11 cellular contexts compared by ENCODE assay signal in genomic region chr4:190122747-190123146, GRCh38. TPM values are rescaled to one million over a fixed set of nuclear protein-coding genes. Genes with fewer than 3 reads are reported as not detected.
DNase-seq lines count a peak whose midpoint lies in the region; ATAC-seq, FAIRE-seq and TF ChIP-seq lines count a peak whose summit lies in the region.
"Not testable (repeated sequence)": the region's sequence is repeated elsewhere in the genome, so short reads cannot be mapped to it uniquely, and the experiment has no call there.
"Had no signal": no experiment of that assay in that cellular context is flagged by ENCODE, and none has a peak within 500 bp of the region (broad histone marks: within the 10 kb centered on the region; RNA-seq: fewer than 3 reads in every experiment).

No MANE protein-coding gene starts in this region.

- 85% methylated on average over 7 of the region's 8 CpGs for WGBS in K562 (ENCODE audit: insufficient coverage, low coverage, missing lambda C conversion rate)
- 85 to 95% methylated on average over 8 of the region's 8 CpGs for WGBS in sigmoid colon, 2 donors

- not testable (repeated sequence) for H2AFZ ChIP-seq in MM.1S (ENCODE audit: low read length); K562 (ENCODE audit: low read depth, low read length)

- H3K4me3 ChIP-seq in MM.1S (ENCODE audit: low read length); K562; left lung; sigmoid colon: not testable (repeated sequence)

- H3K27me3 ChIP-seq in MM.1S (replicated peaks; ENCODE audit: insufficient read depth, low read length); K562 (ENCODE audit: control insufficient read depth in 2 of 2, insufficient read depth in 2 of 2, low read length in 2 of 2); left lung; sigmoid colon: not testable (repeated sequence)

- ATAC-seq in GM19395 (IDR thresholded peaks at IDR 0.05; ENCODE audit: unreplicated experiment) (peak; percentile 56), esophagus mucosa (peak; percentile 11), left lung (peak; percentile 25)
- ATAC-seq in K562, result not testable (repeated sequence)

- FAIRE-seq in K562 (lab: Jason Lieb, UNC), result peak; percentile 87

- POLR2A ChIA-PET in K562 (lab: Yijun Ruan, JAX), result not testable (repeated sequence)

- BruUV-seq in K562 (replicated peaks; lab: Mats Ljungman, UMichigan), result not testable (repeated sequence)

- in situ Hi-C loops in K562 (cut with MboI), result not testable (repeated sequence)

- not testable (repeated sequence) for H3K79me2 ChIP-seq in MM.1S (ENCODE audit: low read length); K562 (ENCODE audit: control insufficient read depth, insufficient read depth, low read length)

- not testable (repeated sequence) for H4K20me1 ChIP-seq in MM.1S (ENCODE audit: insufficient read depth, low read length); K562 (replicated peaks; ENCODE audit: control insufficient read depth, insufficient read depth, low read length)

- not testable (repeated sequence) for TF ChIP-seq RAD21 in K562 (CRISPR knock-in tag; conservative IDR thresholded peaks at IDR 0.05 in 1 of 2, IDR thresholded peaks at IDR 0.05 in 1 of 2)

- H3K4me1 ChIP-seq in MM.1S (ENCODE audit: low read length); K562 (replicated peaks in 1 of 2; ENCODE audit: control insufficient read depth in 2 of 2, insufficient read depth in 2 of 2, low read length in 2 of 2); left lung; sigmoid colon: not testable (repeated sequence)

- H3K9me1 ChIP-seq in K562 (ENCODE audit: control insufficient read depth, insufficient read depth, low read length), result not testable (repeated sequence)

- intact Hi-C loops in K562 (cut with micrococcal nuclease); left lung (cut with DNase I); sigmoid colon (cut with DNase I): not testable (repeated sequence)

- not testable (repeated sequence) for H3K36me3 ChIP-seq in MM.1S (replicated peaks; ENCODE audit: insufficient read depth, low read length); K562 (ENCODE audit: control insufficient read depth, insufficient read depth, low read length); left lung; sigmoid colon

- not testable (repeated sequence) for H3K27ac ChIP-seq in MM.1S (ENCODE audit: low read length); K562 (ENCODE audit: extremely low read depth, low read depth, low read length); left lung; sigmoid colon

- not testable (repeated sequence) for TF ChIP-seq CTCF in MM.1S (IDR thresholded peaks at IDR 0.05; ENCODE audit: low read length); K562 (IDR thresholded peaks at IDR 0.05 in 2 of 3, conservative IDR thresholded peaks at IDR 0.05 in 1 of 3; ENCODE audit: insufficient read depth in 2 of 3, low read depth in 1 of 3, low read length in 3 of 3); left lung (IDR thresholded peaks at IDR 0.05); sigmoid colon (IDR thresholded peaks at IDR 0.05)

- H3F3A ChIP-seq in MM.1S (ENCODE audit: insufficient read depth, low read length), result not testable (repeated sequence)

- H3K9ac ChIP-seq in MM.1S (ENCODE audit: low read length); K562 (ENCODE audit: insufficient read depth in 1 of 2, low read depth in 2 of 2, low read length in 2 of 2): not testable (repeated sequence)

- DNase-seq in MM.1S, result peak; percentile 8
- peak; percentile 8 for DNase-seq in activated CD8-positive, alpha-beta memory T cell treated with anti-CD3 and anti-CD28 coated beads, Interleukin-2, amount 50 U/mL, for 4 hours
- DNase-seq in K562 (ENCODE audit: extremely low read depth in 1 of 4, low spot score in 3 of 4); left lung: not testable (repeated sequence)
- DNase-seq in sigmoid colon, result peak; percentile 19

- not testable (repeated sequence) for TF ChIP-seq EP300 in K562 (IDR thresholded peaks at IDR 0.05; ENCODE audit: low read length); sigmoid colon (IDR thresholded peaks at IDR 0.05)

- CTCF ChIA-PET in K562 (lab: Yijun Ruan, JAX; ENCODE audit: low intra/inter-chr PET ratio), result not testable (repeated sequence)

- not testable (repeated sequence) for H3K9me3 ChIP-seq in MM.1S (replicated peaks; ENCODE audit: insufficient read depth, low read length); K562 (replicated peaks; ENCODE audit: control insufficient read depth, insufficient read depth, low read depth, low read length); left lung; sigmoid colon

- not testable (repeated sequence) for H3K4me2 ChIP-seq in MM.1S (ENCODE audit: low read depth, low read length); K562 (ENCODE audit: insufficient read depth, low read length)

- not testable (repeated sequence) for H3K9me2 ChIP-seq in MM.1S (replicated peaks; ENCODE audit: insufficient read depth, low read length)

- TF ChIP-seq POLR2A in K562 (conservative IDR thresholded peaks at IDR 0.05); sigmoid colon (IDR thresholded peaks at IDR 0.05): not testable (repeated sequence)

TF ChIP-seq in K562, 482 proteins besides CTCF, POLR2A, EP300 and RAD21:
- TF ChIP-seq HMBOX1 (IDR thresholded peaks at IDR 0.05), result peak; percentile 89
- peak; percentile 57; the same call in 1 of the 2 replicates for TF ChIP-seq MAFF (IDR thresholded peaks at IDR 0.05; ENCODE audit: low read length)
- peak; percentile 48; the same call in 1 of the 2 replicates for TF ChIP-seq NFRKB (IDR thresholded peaks at IDR 0.05; ENCODE audit: low read depth)
- TF ChIP-seq CREBBP (IDR thresholded peaks at IDR 0.05; ENCODE audit: low read depth, low read length), result peak; percentile 93

RNA-seq across cellular contexts. Expression of gene DUX4, which starts 50.8 kb away (rescaled TPM):
- not detected in 2 replicates for total RNA-seq in K562 (2011; cell fraction: chromatin; rRNA removed; ENCODE audit: low replicate concordance)
- not detected in 2 replicates for total RNA-seq in K562 (2011; cell fraction: nucleolus; rRNA removed)
- total RNA-seq in K562 (2011; cell fraction: nucleoplasm; rRNA removed), result not detected in 2 replicates
- not detected in 2 replicates for total RNA-seq in K562 (2014; rRNA removed)
- total RNA-seq in K562 (2014; rRNA removed; fragmentation: Illumina TruSeq; extraction: Trizol), result not detected in 2 replicates
- not detected in 2 replicates for total RNA-seq in K562 (2015; rRNA removed; fragmentation: Illumina TruSeq; extraction: Trizol)
- total RNA-seq in K562 (2021), result not detected in 2 replicates
- polyA plus RNA-seq in K562 (2011; rRNA removed), result not detected in 2 replicates
- polyA plus RNA-seq in K562 (2011; cell fraction: cytosol; rRNA removed), result not detected in 2 replicates
- not detected in 2 replicates for polyA plus RNA-seq in K562 (2011; cell fraction: nucleus; rRNA removed)
- not detected in 2 replicates for polyA plus RNA-seq in K562 (2012)
- not detected in 2 replicates for polyA plus RNA-seq in K562 (2014; fragmentation: Illumina TruSeq; extraction: Trizol)
- not detected for polyA plus RNA-seq in K562 (2014; fragmentation: Nextera tagmentation; extraction: Ambion mirVana)
- polyA plus RNA-seq in K562 (2014; rRNA removed), result not detected in 2 replicates
- not detected in 2 replicates for polyA minus RNA-seq in K562 (2011; rRNA and poly(A)+ RNA removed)
- polyA minus RNA-seq in K562 (2011; cell fraction: cytosol; rRNA and poly(A)+ RNA removed), result not detected in 2 replicates
- polyA minus RNA-seq in K562 (2011; cell fraction: nucleus; rRNA and poly(A)+ RNA removed), result not detected in 2 replicates
- 0.56 TPM for total RNA-seq in esophagus mucosa
- not detected for total RNA-seq in left lung
- not detected for total RNA-seq in sigmoid colon
- not detected for polyA plus RNA-seq in sigmoid colon
- total RNA-seq: activated CD8-positive, alpha-beta T cell treated with anti-CD3 and anti-CD28 coated beads for 36 hours; M059J; sciatic nerve; upper lobe of left lung had no signal

RNA-seq across cellular contexts. Expression of gene DBET, which starts 58.4 kb away (rescaled TPM):
- not detected in 2 replicates for total RNA-seq in K562 (2011; cell fraction: chromatin; rRNA removed; ENCODE audit: low replicate concordance)
- not detected in 2 replicates for total RNA-seq in K562 (2011; cell fraction: nucleolus; rRNA removed)
- total RNA-seq in K562 (2011; cell fraction: nucleoplasm; rRNA removed), result not detected in 2 replicates
- total RNA-seq in K562 (2014; rRNA removed) (not detected in 2 replicates), K562 (2014; rRNA removed; fragmentation: Illumina TruSeq; extraction: Trizol) (not detected in 2 replicates), K562 (2015; rRNA removed; fragmentation: Illumina TruSeq; extraction: Trizol) (not detected in 2 replicates), K562 (2021) (not detected in 2 replicates), esophagus mucosa (not detected), left lung (under 1 TPM; 0.10 to 0.12 TPM), sigmoid colon (not detected)
- polyA plus RNA-seq in K562 (2011; rRNA removed) (not detected in 2 replicates), K562 (2014; fragmentation: Illumina TruSeq; extraction: Trizol) (not detected in 2 replicates), K562 (2014; fragmentation: Nextera tagmentation; extraction: Ambion mirVana) (not detected), K562 (2014; rRNA removed) (not detected in 2 replicates), sigmoid colon (not detected)
- polyA plus RNA-seq in K562 (2011; cell fraction: cytosol; rRNA removed), result not detected in 2 replicates
- polyA plus RNA-seq in K562 (2011; cell fraction: nucleus; rRNA removed), result not detected in 2 replicates
- polyA plus RNA-seq in K562 (2012), result not detected in 2 replicates
- polyA minus RNA-seq in K562 (2011; rRNA and poly(A)+ RNA removed), result not detected in 2 replicates
- polyA minus RNA-seq in K562 (2011; cell fraction: cytosol; rRNA and poly(A)+ RNA removed), result not detected in 2 replicates
- polyA minus RNA-seq in K562 (2011; cell fraction: nucleus; rRNA and poly(A)+ RNA removed), result not detected in 2 replicates
- total RNA-seq: activated CD8-positive, alpha-beta T cell treated with anti-CD3 and anti-CD28 coated beads for 36 hours; M059J; sciatic nerve; upper lobe of left lung had no signal
